In the genomic region with DNA sequence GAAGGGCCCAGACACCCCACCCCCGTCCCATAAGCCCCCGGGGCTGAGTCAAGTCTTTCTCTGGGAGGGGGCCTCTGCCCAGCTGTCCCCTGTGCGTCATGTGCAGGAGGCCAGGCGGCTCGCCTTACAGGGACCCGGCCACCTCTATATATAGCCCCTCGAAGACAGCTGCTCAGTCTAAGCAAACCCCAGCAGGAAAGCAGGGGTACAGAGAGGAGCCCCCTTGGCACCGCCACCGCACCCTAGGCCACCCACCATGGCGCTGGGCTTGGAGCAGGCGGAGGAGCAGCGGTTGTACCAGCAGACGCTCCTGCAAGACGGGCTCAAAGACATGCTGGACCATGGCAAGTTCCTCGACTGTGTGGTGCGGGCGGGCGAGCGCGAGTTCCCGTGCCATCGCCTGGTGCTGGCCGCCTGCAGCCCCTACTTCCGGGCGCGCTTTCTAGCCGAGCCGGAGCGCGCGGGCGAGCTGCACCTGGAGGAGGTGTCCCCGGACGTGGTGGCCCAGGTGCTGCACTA, we compare ENCODE assay signal across 2 cellular contexts.
TF ChIP-seq lines count a peak whose summit lies in the region.

Gene KLHL40 (plus strand): TSS at position 175 of the 519 bp plus-strand sequence. CDS start 82 bp downstream, at position 257.

TF ChIP-seq in HepG2, 621 proteins besides CTCF, POLR2A, EP300 and RAD21:
- TF ChIP-seq MAX (IDR thresholded peaks at IDR 0.05) (no peak), FOXP1 (IDR thresholded peaks at IDR 0.05) (no peak), FOXP1 (CRISPR knock-in tag; IDR thresholded peaks at IDR 0.05) (no peak), YEATS4 (CRISPR knock-in tag; IDR thresholded peaks at IDR 0.05; ENCODE audit: borderline replicate concordance) (no peak), BHLHE40 (IDR thresholded peaks at IDR 0.05; ENCODE audit: low read length) (no peak), SP5 (CRISPR knock-in tag; IDR thresholded peaks at IDR 0.05; ENCODE audit: borderline replicate concordance, low read depth) (no peak), ZNF101 (CRISPR knock-in tag; IDR thresholded peaks at IDR 0.05; ENCODE audit: borderline replicate concordance, low read depth) (no peak), HOXA5 (CRISPR knock-in tag; IDR thresholded peaks at IDR 0.05) (no peak), ZNF264 (CRISPR knock-in tag; IDR thresholded peaks at IDR 0.05) (no peak), NCOA2 (CRISPR knock-in tag; IDR thresholded peaks at IDR 0.05) (no peak), CENPX (CRISPR knock-in tag; IDR thresholded peaks at IDR 0.05) (no peak), ARNT2 (CRISPR knock-in tag; IDR thresholded peaks at IDR 0.05; ENCODE audit: low read depth) (no peak), POGZ (CRISPR knock-in tag; IDR thresholded peaks at IDR 0.05) (no peak)
- TF ChIP-seq, protein P1, sequence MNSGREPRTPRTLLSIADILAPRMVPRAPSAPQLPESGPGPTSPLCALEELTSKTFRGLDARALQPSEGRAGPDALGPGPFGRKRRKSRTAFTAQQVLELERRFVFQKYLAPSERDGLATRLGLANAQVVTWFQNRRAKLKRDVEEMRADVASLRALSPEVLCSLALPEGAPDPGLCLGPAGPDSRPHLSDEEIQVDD (CRISPR knock-in tag; IDR thresholded peaks at IDR 0.05; ENCODE audit: borderline replicate concordance) = no peak
- TF ChIP-seq, protein P2, sequence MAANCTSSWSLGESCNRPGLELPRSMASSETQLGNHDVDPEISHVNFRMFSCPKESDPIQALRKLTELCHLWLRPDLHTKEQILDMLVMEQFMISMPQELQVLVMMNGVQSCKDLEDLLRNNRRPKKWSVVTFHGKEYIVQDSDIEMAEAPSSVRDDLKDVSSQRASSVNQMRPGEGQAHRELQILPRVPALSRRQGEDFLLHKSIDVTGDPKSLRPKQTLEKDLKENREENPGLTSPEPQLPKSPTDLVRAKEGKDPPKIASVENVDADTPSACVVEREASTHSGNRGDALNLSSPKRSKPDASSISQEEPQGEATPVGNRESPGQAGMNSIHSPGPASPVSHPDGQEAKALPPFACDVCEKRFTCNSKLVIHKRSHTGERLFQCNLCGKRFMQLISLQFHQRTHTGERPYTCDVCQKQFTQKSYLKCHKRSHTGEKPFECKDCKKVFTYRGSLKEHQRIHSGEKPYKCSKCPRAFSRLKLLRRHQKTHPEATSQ (CRISPR knock-in tag; IDR thresholded peaks at IDR 0.05; ENCODE audit: borderline replicate concordance) = no peak

TF ChIP-seq in HEK293T, 16 proteins besides CTCF, POLR2A, EP300 and RAD21 (continued from another document):
- TF ChIP-seq ZNF384 (IDR thresholded peaks at IDR 0.05) = no peak
- no peak for TF ChIP-seq FOXK2 (IDR thresholded peaks at IDR 0.05)
- TF ChIP-seq SP1 (IDR thresholded peaks at IDR 0.05) = no peak
- TF ChIP-seq NFRKB (IDR thresholded peaks at IDR 0.05) = no peak
- TF ChIP-seq LEF1 (IDR thresholded peaks at IDR 0.05; ENCODE audit: borderline replicate concordance) = no peak
- TF ChIP-seq FOXA1 (IDR thresholded peaks at IDR 0.05) = no peak
- TF ChIP-seq ELF4 (IDR thresholded peaks at IDR 0.05) = no peak
- no peak for TF ChIP-seq BHLHE40 (IDR thresholded peaks at IDR 0.05; ENCODE audit: borderline replicate concordance)
